ENCODE assay signal across 19 cellular contexts in genomic region chr9:117919594-117919993, GRCh38.
"Had no signal": no experiment of that assay in that cellular context is flagged by ENCODE, and none has a peak within 500 bp of the region (broad histone marks: within the 10 kb centered on the region; RNA-seq: fewer than 3 reads in every experiment).

No MANE protein-coding gene starts in this region.

- H3K27ac ChIP-seq: dorsolateral prefrontal cortex, hepatocyte, neural progenitor cell, ovary, thyroid gland had no signal

- H3K4me3 ChIP-seq: dorsolateral prefrontal cortex, hepatocyte, lung, neural progenitor cell, ovary, thyroid gland had no signal

- H3K9me3 ChIP-seq: ovary, thyroid gland had no signal

- H3K4me1 ChIP-seq: neural progenitor cell, thyroid gland had no signal

- H3K36me3 ChIP-seq: neural progenitor cell, ovary, thyroid gland had no signal

- H3K27me3 ChIP-seq: dorsolateral prefrontal cortex, hepatocyte, neural progenitor cell, thyroid gland had no signal

- DNase-seq: cortex of kidney; dorsolateral prefrontal cortex; effector CD8-positive, alpha-beta T cell; foreskin melanocyte; head of caudate nucleus; left colon; left ventricle myocardium superior; mesenchymal stem cell; midbrain; nucleus accumbens; ovary; right cardiac atrium; small intestine; stimulated activated CD4-positive, alpha-beta T cell treated with anti-CD3 and anti-CD28 coated beads, Interleukin-12 subunit alpha, Interleukin-12 subunit beta, amount 100 ng/mL, for 4 hours; stimulated activated naive CD4-positive, alpha-beta T cell; thyroid gland had no signal
